ENCODE assay signal across 25 cellular contexts in genomic region chr16:66462912-66463311, GRCh38. TPM values are rescaled to one million over a fixed set of nuclear protein-coding genes. Genes with fewer than 3 reads are reported as not detected.
"Had no signal": no experiment of that assay in that cellular context is flagged by ENCODE, and none has a peak within 500 bp of the region (broad histone marks: within the 10 kb centered on the region; RNA-seq: fewer than 3 reads in every experiment).

No MANE protein-coding gene starts in this region.

- H3K36me3 ChIP-seq: colonic mucosa, esophagus squamous epithelium, left lung, neural progenitor cell, thyroid gland had no signal

- H3K4me1 ChIP-seq: colonic mucosa, esophagus squamous epithelium, left lung, thyroid gland had no signal

- H3K9ac ChIP-seq: neural progenitor cell had no signal

- H3K4me1 Mint-ChIP-seq: activated CD4-positive, alpha-beta T cell treated with anti-CD3 and anti-CD28 coated beads, Interleukin-2, amount 10 ng/mL, durations not matched to agents 7 days and 5 days; activated CD8-positive, alpha-beta memory T cell treated with anti-CD3 and anti-CD28 coated beads, Interleukin-2, amount 10 ng/mL, durations not matched to agents 7 days and 5 days; activated naive CD8-positive, alpha-beta T cell treated with anti-CD3 and anti-CD28 coated beads, Interleukin-2, amount 50 U/mL, for 24 hours; neural progenitor cell; T-helper 17 cell had no signal

- H3K27ac Mint-ChIP-seq: activated CD4-positive, alpha-beta T cell treated with anti-CD3 and anti-CD28 coated beads, Interleukin-2, amount 10 ng/mL, durations not matched to agents 7 days and 5 days; activated CD8-positive, alpha-beta memory T cell treated with anti-CD3 and anti-CD28 coated beads, Interleukin-2, amount 10 ng/mL, durations not matched to agents 7 days and 5 days; activated CD8-positive, alpha-beta T cell treated with anti-CD3 and anti-CD28 coated beads for 36 hours; activated naive CD8-positive, alpha-beta T cell treated with anti-CD3 and anti-CD28 coated beads, Interleukin-2, amount 50 U/mL, for 24 hours; activated T-helper 1 cell treated with anti-CD3 and anti-CD28 coated beads, Interleukin-12 subunit alpha, Interleukin-12 subunit beta, Interleukin-2, Interleukin-4 antibody, amounts not matched to agents 30 ng/mL and 10 ng/mL and 1 ng/mL, durations not matched to agents 14 hours and 24 hours and 36 hours; endodermal cell; naive thymus-derived CD4-positive, alpha-beta T cell; neural progenitor cell; progenitor cell of endocrine pancreas; stimulated activated naive CD8-positive, alpha-beta T cell treated with anti-CD3 and anti-CD28 coated beads, Interleukin-15, Interleukin-2, amounts not matched to agents 100 ng/mL and 50 ng/mL, for 24 hours; T-helper 17 cell had no signal

- H3K27ac ChIP-seq: colonic mucosa, dorsolateral prefrontal cortex, esophagus squamous epithelium, left lung, neural progenitor cell, thyroid gland, VCaP had no signal

- DNase-seq: activated CD4-positive, alpha-beta T cell treated with anti-CD3 and anti-CD28 coated beads, Interleukin-2, amount 10 ng/mL, durations not matched to agents 7 days and 5 days; activated CD4-positive, CD25-positive, alpha-beta regulatory T cell treated with anti-CD3 and anti-CD28 coated beads, Interleukin-2, amount 50 U/mL, for 72 hours; activated CD8-positive, alpha-beta memory T cell treated with anti-CD3 and anti-CD28 coated beads, Interleukin-2, amount 10 ng/mL, durations not matched to agents 7 days and 5 days; activated CD8-positive, alpha-beta T cell treated with anti-CD3 and anti-CD28 coated beads for 36 hours; activated gamma-delta T cell; activated naive CD4-positive, alpha-beta T cell treated with anti-CD3 and anti-CD28 coated beads, Interleukin-2, amount 50 U/mL, for 16 hours; activated naive CD8-positive, alpha-beta T cell treated with anti-CD3 and anti-CD28 coated beads, Interleukin-2, amount 50 U/mL, for 24 hours; activated T-cell treated with anti-CD3 and anti-CD28 coated beads for 4 hours; central memory CD4-positive, alpha-beta T cell; colonic mucosa; esophagus squamous epithelium; foreskin melanocyte; left lung; naive thymus-derived CD4-positive, alpha-beta T cell; substantia nigra; T-helper 17 cell; thyroid gland had no signal

- H3K4me2 ChIP-seq: neural progenitor cell had no signal

- H3K4me3 ChIP-seq: colonic mucosa, dorsolateral prefrontal cortex, esophagus squamous epithelium, left lung, lung, neural progenitor cell, thyroid gland had no signal

- H2AFZ ChIP-seq: neural progenitor cell had no signal

- H3K9me3 Mint-ChIP-seq: activated CD4-positive, alpha-beta T cell treated with anti-CD3 and anti-CD28 coated beads, Interleukin-2, amount 10 ng/mL, durations not matched to agents 7 days and 5 days; activated CD8-positive, alpha-beta T cell treated with anti-CD3 and anti-CD28 coated beads for 36 hours; activated naive CD8-positive, alpha-beta T cell treated with anti-CD3 and anti-CD28 coated beads, Interleukin-2, amount 50 U/mL, for 24 hours; endodermal cell; stimulated activated naive CD8-positive, alpha-beta T cell treated with anti-CD3 and anti-CD28 coated beads, Interleukin-15, Interleukin-2, amounts not matched to agents 100 ng/mL and 50 ng/mL, for 24 hours had no signal

- H3K9me3 ChIP-seq: colonic mucosa, esophagus squamous epithelium, left lung, thyroid gland had no signal

- H3K36me3 Mint-ChIP-seq: activated CD8-positive, alpha-beta memory T cell treated with anti-CD3 and anti-CD28 coated beads, Interleukin-2, amount 10 ng/mL, durations not matched to agents 7 days and 5 days; neural progenitor cell had no signal

- H3K27me3 ChIP-seq: colonic mucosa, thyroid gland had no signal

- H3K4me3 Mint-ChIP-seq: activated CD4-positive, alpha-beta T cell treated with anti-CD3 and anti-CD28 coated beads, Interleukin-2, amount 10 ng/mL, durations not matched to agents 7 days and 5 days; activated CD8-positive, alpha-beta memory T cell treated with anti-CD3 and anti-CD28 coated beads, Interleukin-2, amount 10 ng/mL, durations not matched to agents 7 days and 5 days; activated CD8-positive, alpha-beta T cell treated with anti-CD3 and anti-CD28 coated beads for 36 hours; activated naive CD8-positive, alpha-beta T cell treated with anti-CD3 and anti-CD28 coated beads, Interleukin-2, amount 50 U/mL, for 24 hours; activated T-helper 1 cell treated with anti-CD3 and anti-CD28 coated beads, Interleukin-12 subunit alpha, Interleukin-12 subunit beta, Interleukin-2, Interleukin-4 antibody, amounts not matched to agents 30 ng/mL and 10 ng/mL and 1 ng/mL, durations not matched to agents 14 hours and 24 hours and 36 hours; endodermal cell; naive thymus-derived CD4-positive, alpha-beta T cell; neural progenitor cell; stimulated activated naive CD8-positive, alpha-beta T cell treated with anti-CD3 and anti-CD28 coated beads, Interleukin-15, Interleukin-2, amounts not matched to agents 100 ng/mL and 50 ng/mL, for 24 hours; T-helper 17 cell had no signal

RNA-seq across cellular contexts. Expression of gene BEAN1, which starts 35.8 kb away (rescaled TPM):
- total RNA-seq: activated CD4-positive, alpha-beta T cell treated with anti-CD3 and anti-CD28 coated beads, Interleukin-2, amount 10 ng/mL, durations not matched to agents 7 days and 5 days; activated CD8-positive, alpha-beta memory T cell treated with anti-CD3 and anti-CD28 coated beads, Interleukin-2, amount 10 ng/mL, durations not matched to agents 7 days and 5 days; activated CD8-positive, alpha-beta T cell treated with anti-CD3 and anti-CD28 coated beads for 36 hours; activated T-helper 1 cell treated with anti-CD3 and anti-CD28 coated beads, Interleukin-12 subunit alpha, Interleukin-12 subunit beta, Interleukin-2, Interleukin-4 antibody, amounts not matched to agents 30 ng/mL and 10 ng/mL and 1 ng/mL, durations not matched to agents 14 hours and 24 hours and 36 hours; naive thymus-derived CD4-positive, alpha-beta T cell; progenitor cell of endocrine pancreas; T-helper 17 cell had no signal
- polyA plus RNA-seq: naive thymus-derived CD4-positive, alpha-beta T cell had no signal
